In the genomic region with DNA sequence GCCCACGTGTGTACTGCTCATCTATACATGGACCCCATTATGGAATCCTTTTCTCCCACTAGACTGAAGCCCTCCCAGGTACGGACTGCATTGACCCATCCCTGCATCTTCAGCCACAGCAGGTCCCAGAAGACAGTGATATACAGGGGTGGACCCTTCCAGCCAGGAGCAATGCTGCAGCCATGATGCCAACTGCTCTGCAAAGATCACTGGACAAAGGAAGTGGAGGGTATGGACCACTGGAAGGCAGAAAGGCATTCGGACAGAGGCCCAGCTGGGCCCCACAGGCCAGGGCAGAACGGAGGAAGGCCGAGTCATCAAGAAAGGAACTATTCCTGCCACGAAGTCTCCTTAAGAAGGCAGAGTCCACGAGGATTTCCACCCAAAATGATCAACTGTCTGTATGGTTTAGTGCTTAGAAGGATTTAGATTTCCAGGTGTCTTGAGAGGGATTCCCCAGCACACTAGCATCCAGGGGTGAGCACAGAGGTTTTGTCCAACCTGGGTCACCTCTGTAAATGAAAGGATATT, we compare ENCODE assay signal across 21 cellular contexts.
"Had no signal": no experiment of that assay in that cellular context is flagged by ENCODE, and none has a peak within 500 bp of the region (broad histone marks: within the 10 kb centered on the region; RNA-seq: fewer than 3 reads in every experiment).

No MANE protein-coding gene starts in this region.

- H3K27ac ChIP-seq: dorsolateral prefrontal cortex, heart right ventricle, lower lobe of right lung, prostate gland, SJCRH30, tibial artery, VCaP had no signal

- H3K36me3 ChIP-seq: heart right ventricle, lower lobe of right lung, prostate gland, SJCRH30, tibial artery had no signal

- ATAC-seq: activated CD4-positive, CD25-positive, alpha-beta regulatory T cell treated with anti-CD3 and anti-CD28 coated beads, Interleukin-2, amount 50 U/mL, for 24 hours; activated naive CD4-positive, alpha-beta T cell treated with anti-CD3 and anti-CD28 coated beads, Interleukin-2, amount 50 U/mL, for 72 hours; effector memory CD8-positive, alpha-beta T cell; heart right ventricle; lower lobe of right lung; T-cell had no signal

- H3K27ac Mint-ChIP-seq: activated CD4-positive, alpha-beta T cell treated with anti-CD3 and anti-CD28 coated beads, Interleukin-2, amount 10 ng/mL, durations not matched to agents 7 days and 5 days; activated naive CD4-positive, alpha-beta T cell treated with anti-CD3 and anti-CD28 coated beads, Interleukin-2, amount 50 U/mL, for 72 hours; brain; effector memory CD8-positive, alpha-beta T cell; naive B cell; stimulated activated naive CD8-positive, alpha-beta T cell treated with anti-CD3 and anti-CD28 coated beads, Interleukin-15, Interleukin-2, amounts not matched to agents 100 ng/mL and 50 ng/mL, for 24 hours; T-cell; T-helper 2 cell treated with Interferon-gamma antibody and Interleukin-4, amounts not matched to agents 5 μg/mL and 100 μg/mL, for 36 hours had no signal

- DNase-seq: activated CD4-positive, alpha-beta T cell treated with anti-CD3 and anti-CD28 coated beads, Interleukin-2, amount 10 ng/mL, durations not matched to agents 7 days and 5 days; central memory CD4-positive, alpha-beta T cell; effector memory CD8-positive, alpha-beta T cell; heart right ventricle; lower lobe of right lung; mesendoderm; naive B cell; occipital lobe; SJCRH30; stimulated activated CD4-positive, alpha-beta T cell treated with anti-CD3 and anti-CD28 coated beads, Interleukin-1b, Interleukin-23, amount 100 ng/mL, for 48 hours; substantia nigra; T-cell had no signal

- H3K4me3 ChIP-seq: dorsolateral prefrontal cortex, heart right ventricle, lower lobe of right lung, prostate gland, SJCRH30, tibial artery had no signal

- H3K4me1 Mint-ChIP-seq: activated CD4-positive, alpha-beta T cell treated with anti-CD3 and anti-CD28 coated beads, Interleukin-2, amount 10 ng/mL, durations not matched to agents 7 days and 5 days; brain; naive B cell; T-cell had no signal

- H3K4me3 Mint-ChIP-seq: activated CD4-positive, alpha-beta T cell treated with anti-CD3 and anti-CD28 coated beads, Interleukin-2, amount 10 ng/mL, durations not matched to agents 7 days and 5 days; brain; effector memory CD8-positive, alpha-beta T cell; naive B cell; stimulated activated naive CD8-positive, alpha-beta T cell treated with anti-CD3 and anti-CD28 coated beads, Interleukin-15, Interleukin-2, amounts not matched to agents 100 ng/mL and 50 ng/mL, for 24 hours; T-cell; T-helper 2 cell treated with Interferon-gamma antibody and Interleukin-4, amounts not matched to agents 5 μg/mL and 100 μg/mL, for 36 hours had no signal

- H3K9me3 ChIP-seq: heart right ventricle, lower lobe of right lung, prostate gland, SJCRH30, tibial artery had no signal

- H3K27me3 ChIP-seq: dorsolateral prefrontal cortex had no signal

- H3K9me3 Mint-ChIP-seq: activated CD4-positive, alpha-beta T cell treated with anti-CD3 and anti-CD28 coated beads, Interleukin-2, amount 10 ng/mL, durations not matched to agents 7 days and 5 days; activated naive CD4-positive, alpha-beta T cell treated with anti-CD3 and anti-CD28 coated beads, Interleukin-2, amount 50 U/mL, for 72 hours; effector memory CD8-positive, alpha-beta T cell; stimulated activated naive CD8-positive, alpha-beta T cell treated with anti-CD3 and anti-CD28 coated beads, Interleukin-15, Interleukin-2, amounts not matched to agents 100 ng/mL and 50 ng/mL, for 24 hours; T-cell; T-helper 2 cell treated with Interferon-gamma antibody and Interleukin-4, amounts not matched to agents 5 μg/mL and 100 μg/mL, for 36 hours had no signal

- H3K36me3 Mint-ChIP-seq: activated naive CD4-positive, alpha-beta T cell treated with anti-CD3 and anti-CD28 coated beads, Interleukin-2, amount 50 U/mL, for 72 hours; brain; naive B cell; T-cell had no signal

- H3K4me1 ChIP-seq: lower lobe of right lung, prostate gland, SJCRH30, tibial artery had no signal

- H3K27me3 Mint-ChIP-seq: activated CD4-positive, alpha-beta T cell treated with anti-CD3 and anti-CD28 coated beads, Interleukin-2, amount 10 ng/mL, durations not matched to agents 7 days and 5 days had no signal
